15 cellular contexts compared by ENCODE assay signal in genomic region chr3:43341788-43342187, GRCh38.
"Had no signal": no experiment of that assay in that cellular context is flagged by ENCODE, and none has a peak within 500 bp of the region (broad histone marks: within the 10 kb centered on the region; RNA-seq: fewer than 3 reads in every experiment).

No MANE protein-coding gene starts in this region.

- H3K27me3 Mint-ChIP-seq: activated CD4-positive, alpha-beta memory T cell treated with anti-CD3 and anti-CD28 coated beads for 36 hours; activated naive CD8-positive, alpha-beta T cell treated with anti-CD3 and anti-CD28 coated beads, Interleukin-2, amount 10 ng/mL, durations not matched to agents 7 days and 5 days had no signal

- ATAC-seq: gastrocnemius medialis had no signal

- H3K27me3 ChIP-seq: gastrocnemius medialis, right atrium auricular region had no signal

- H3K4me1 Mint-ChIP-seq: mesothelial cell of epicardium had no signal

- H3K4me1 ChIP-seq: prostate gland had no signal

- FAIRE-seq: keratinocyte had no signal

- H3K27ac Mint-ChIP-seq: brain, mesothelial cell of epicardium had no signal

- H3K9me3 ChIP-seq: prostate gland had no signal

- H3K4me3 Mint-ChIP-seq: activated CD4-positive, alpha-beta memory T cell treated with anti-CD3 and anti-CD28 coated beads for 36 hours; activated T-helper 1 cell treated with anti-CD3 and anti-CD28 coated beads, Interleukin-12 subunit alpha, Interleukin-12 subunit beta, Interleukin-2, Interleukin-4 antibody, amounts not matched to agents 30 ng/mL and 10 ng/mL and 1 ng/mL, durations not matched to agents 14 hours and 24 hours and 36 hours; brain; mesothelial cell of epicardium; neural crest cell had no signal

- H3K27ac ChIP-seq: coronary artery, gastrocnemius medialis, prostate gland, right atrium auricular region, thoracic aorta, WERI-Rb-1 had no signal

- H3K4me3 ChIP-seq: coronary artery, gastrocnemius medialis, prostate gland, right atrium auricular region, thoracic aorta had no signal

- DNase-seq: activated CD4-positive, alpha-beta memory T cell treated with anti-CD3 and anti-CD28 coated beads for 36 hours; activated naive CD8-positive, alpha-beta T cell treated with anti-CD3 and anti-CD28 coated beads, Interleukin-2, amount 10 ng/mL, durations not matched to agents 7 days and 5 days; gastrocnemius medialis; head of caudate nucleus; SW 1271; WERI-Rb-1 had no signal
